In the genomic region with DNA sequence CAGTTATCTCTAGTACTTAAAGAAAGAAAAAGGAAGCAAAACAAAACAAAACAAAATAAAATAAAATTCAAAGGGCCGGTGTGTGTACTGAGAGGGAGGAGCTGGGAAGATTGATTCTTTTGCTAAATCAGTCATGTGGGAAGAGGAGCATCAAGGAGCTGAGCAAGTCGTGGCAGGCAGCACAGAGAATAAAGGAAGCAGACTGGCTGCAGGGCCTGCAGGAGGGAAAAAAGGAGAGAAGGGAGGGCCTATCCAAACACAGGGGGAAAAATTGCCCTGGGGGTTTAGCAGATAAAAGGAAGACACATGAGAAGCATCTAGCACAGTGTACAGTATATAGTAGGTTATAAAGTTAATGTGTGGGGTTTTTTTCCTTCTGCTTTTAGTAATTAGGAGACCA, we compare ENCODE assay signal across 19 cellular contexts.
A peak's percentile ranks its signal among the peaks of the same experiment; 100 is the strongest.
DNase-seq lines count a peak whose midpoint lies in the region; ATAC-seq and TF ChIP-seq lines count a peak whose summit lies in the region.
"Had no signal": no experiment of that assay in that cellular context is flagged by ENCODE, and none has a peak within 500 bp of the region (broad histone marks: within the 10 kb centered on the region; RNA-seq: fewer than 3 reads in every experiment).

No MANE protein-coding gene starts in this region.

- TF ChIP-seq CTCF in RWPE1 (conservative IDR thresholded peaks at IDR 0.05; ENCODE audit: low read depth): no peak

- CTCF ChIA-PET in RWPE1 (lab: Yijun Ruan, JAX): no interaction called here

- POLR2A ChIA-PET in RWPE1 (lab: Yijun Ruan, JAX; ENCODE audit: low non-redundant PET): interaction anchor here (0.6 kb wide), 1 partner anchor 96 kb away, joined by 4 read pairs; the partner anchor contains the start of gene AGO3

- H3K27ac ChIP-seq in RWPE1: peak overlapping the region; percentile 45
- H3K27ac ChIP-seq: left ventricle myocardium inferior, psoas muscle had no signal

- DNase-seq in COR-L47 (lab: John Stamatoyannopoulos, UW): peak; percentile 22
- DNase-seq in HPDE6-E6E7 (ENCODE audit: extremely low spot score): peak; percentile 70
- peak; percentile 26 for DNase-seq in RWPE1 (ENCODE audit: low spot score)
- peak; percentile 70 for DNase-seq in left kidney (ENCODE audit: low read depth, low spot score)
- DNase-seq in NK-92 treated with Interleukin-12 subunit alpha and Interleukin-12 subunit beta, amount 100 ng/mL, for 24 hours (lab: John Stamatoyannopoulos, UW): no peak
- DNase-seq in SW 1271 (lab: John Stamatoyannopoulos, UW): no peak
- DNase-seq: activated CD4-positive, alpha-beta T cell treated with anti-CD3 and anti-CD28 coated beads for 4 hours; activated naive CD4-positive, alpha-beta T cell treated with anti-CD3 and anti-CD28 coated beads, Interleukin-2, amount 50 U/mL, for 16 hours; anterior cingulate cortex; CD8-positive, alpha-beta memory T cell; glutamatergic neuron; left ventricle myocardium inferior; NCI-H2227 treated with DMSO at 0.1 percent for 48 hours; psoas muscle; small intestine; stimulated activated naive CD4-positive, alpha-beta T cell treated with Interleukin-2 at 50 U/mL for 16 hours; T-helper 1 cell had no signal

- ATAC-seq in GM18520 (IDR thresholded peaks at IDR 0.05; ENCODE audit: unreplicated experiment): no peak
- ATAC-seq: HCT116, psoas muscle had no signal

Comparison
In these comparisons a context has a peak if more than half of its experiments do, and no peak if none do; other contexts are left out.
1. DNase-seq: peak in COR-L47 (single experiment), HPDE6-E6E7 (single experiment), RWPE1 (single experiment) and left kidney (single experiment); none in NK-92 treated with Interleukin-12 subunit alpha and Interleukin-12 subunit beta, amount 100 ng/mL, for 24 hours (single experiment) and SW 1271 (0 of 2).